Comparison of ENCODE assay signal across 8 cellular contexts in the genomic region with DNA sequence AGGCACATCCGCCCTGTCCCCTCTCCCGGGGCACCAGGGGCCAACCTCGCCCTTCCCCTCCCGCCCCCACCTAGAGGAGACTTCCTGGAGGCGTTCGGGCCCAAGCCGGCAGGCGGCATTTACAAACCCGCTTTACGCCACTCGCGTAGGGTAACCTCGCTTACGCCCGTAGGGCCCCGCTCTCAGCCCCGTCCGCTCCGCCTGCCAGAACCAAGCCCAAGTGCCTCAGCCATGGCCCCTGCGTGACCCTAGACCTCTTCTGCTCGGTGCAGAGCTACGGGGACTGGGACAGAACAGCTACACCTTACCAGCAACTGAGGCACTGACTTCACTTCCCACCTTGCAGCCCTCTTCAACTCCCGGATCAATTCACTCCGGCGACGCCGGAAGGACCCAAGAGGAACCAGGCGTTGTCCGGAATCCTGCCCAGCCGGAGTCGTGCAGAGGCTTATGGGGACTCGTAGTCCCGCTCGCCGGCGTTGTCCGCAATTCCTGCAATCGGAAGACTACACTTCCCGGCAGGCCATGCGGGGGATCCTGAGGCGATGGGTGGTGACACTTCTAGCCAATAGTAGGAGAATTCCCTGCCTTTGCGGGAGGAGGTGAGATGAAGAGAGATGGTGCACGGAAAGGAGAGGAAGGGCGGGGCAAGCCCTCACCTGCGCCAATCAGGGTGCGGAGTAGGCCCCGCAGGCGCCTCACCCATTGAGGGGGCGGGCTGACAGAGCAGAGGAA. TPM values are rescaled to one million over a fixed set of nuclear protein-coding genes. Genes with fewer than 3 reads are reported as not detected.
DNase-seq lines count a peak whose midpoint lies in the region; ATAC-seq, FAIRE-seq and TF ChIP-seq lines count a peak whose summit lies in the region.

Gene PDCD10 (minus strand): TSS at position 395 of the 735 bp plus-strand sequence. CDS start 14,735 bp downstream, outside the sequence.

- peak; percentile 93 to 94 for ATAC-seq in A549
- ATAC-seq in GM18858 (IDR thresholded peaks at IDR 0.05; ENCODE audit: unreplicated experiment): peak; percentile 88
- ATAC-seq in HG03066 (IDR thresholded peaks at IDR 0.05; ENCODE audit: low read depth, unreplicated experiment): peak; percentile 82
- peak; percentile 99 for ATAC-seq in sciatic nerve

- 4% methylated on average over 31 of the region's 49 CpGs for WGBS in A549 (ENCODE audit: missing lambda C conversion rate)

- CTCF ChIA-PET in A549 (lab: Yijun Ruan, JAX): no interaction called here

- TF ChIP-seq CTCF in A549 (IDR thresholded peaks at IDR 0.05): no peak
- TF ChIP-seq CTCF in brain (conservative IDR thresholded peaks at IDR 0.05): no peak

- peak within 1 kb of the TSS; percentile 82 for H3K4me3 ChIP-seq in A549

- H3K9me3 Mint-ChIP-seq in brain: no peaks in the 10 kb centered on the region

- intact Hi-C loops in sciatic nerve (cut with DNase I): no loop called here

- POLR2A ChIA-PET in A549 (lab: Yijun Ruan, JAX): interaction anchor here (1.1 to 1.5 kb wide), 2 partner anchors 79 to 127 kb away, joined by 5 to 8 read pairs; no protein-coding TSS in a partner anchor

- no peak for TF ChIP-seq EP300 in A549 (IDR thresholded peaks at IDR 0.05)

- H3K4me2 ChIP-seq in A549: peak within 1 kb of the TSS; percentile 93

- peak within 1 kb of the TSS; percentile 88 to 94 for H3K27ac ChIP-seq in A549

- H3K9me3 ChIP-seq in A549: no peaks in the 10 kb centered on the region

- peaks cover 37% of the 10 kb centered on the region for H3K4me1 ChIP-seq in A549

- DNase-seq in A549 (ENCODE audit: low read depth in 1 of 2, low spot score in 1 of 2) (peak; percentile 53 to 97), NCI-H2107 treated with DMSO at 0.1 percent for 48 hours (lab: John Stamatoyannopoulos, UW; ENCODE audit: unreplicated experiment) (peak; percentile 100), iPS DF 19.7 (ENCODE audit: low read depth, low spot score) (peak; percentile 99), sciatic nerve (ENCODE audit: low spot score) (peak; percentile 97)

- H3K27me3 Mint-ChIP-seq in brain: peaks cover 16% of the 10 kb centered on the region

- no peaks in the 10 kb centered on the region for H3K36me3 Mint-ChIP-seq in brain

- peaks cover 11% of the 10 kb centered on the region for H3K4me1 Mint-ChIP-seq in brain

- TF ChIP-seq RAD21 in A549 (conservative IDR thresholded peaks at IDR 0.05 in 1 of 2, IDR thresholded peaks at IDR 0.05 in 1 of 2): no peak

- peak; percentile 68 for TF ChIP-seq POLR2A in A549 (IDR thresholded peaks at IDR 0.05; ENCODE audit: low read length)

- FAIRE-seq in A549 (lab: Jason Lieb, UNC) (no peak), TTC549 (lab: Jason Lieb, UNC) (peak; percentile 94)

- no peak within 1 kb of the TSS for H3K27ac Mint-ChIP-seq in brain

- no peak within 1 kb of the TSS for H3K4me3 Mint-ChIP-seq in brain

TF ChIP-seq in A549, 52 proteins besides CTCF, POLR2A, EP300 and RAD21:
- TF ChIP-seq BCL3 (IDR thresholded peaks at IDR 0.05) (peak; percentile 49; the same call in 1 of the 3 replicates), HEYL (CRISPR knock-in tag; IDR thresholded peaks at IDR 0.05) (no peak), EHMT2 (IDR thresholded peaks at IDR 0.05; ENCODE audit: low read depth) (no peak), JUN (IDR thresholded peaks at IDR 0.05) (peak; percentile 35 to 60; a peak in 2 of 5 replicates), MAFK (IDR thresholded peaks at IDR 0.05; ENCODE audit: partially characterized antibody) (no peak), JUNB (IDR thresholded peaks at IDR 0.05) (no peak)
- TF ChIP-seq, protein P1, sequence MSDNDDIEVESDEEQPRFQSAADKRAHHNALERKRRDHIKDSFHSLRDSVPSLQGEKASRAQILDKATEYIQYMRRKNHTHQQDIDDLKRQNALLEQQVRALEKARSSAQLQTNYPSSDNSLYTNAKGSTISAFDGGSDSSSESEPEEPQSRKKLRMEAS (IDR thresholded peaks at IDR 0.05): peak; percentile 59

RNA-seq across cellular contexts. Expression of gene PDCD10, which starts in this region (rescaled TPM):
- 73.6 and 100 TPM in 2 replicates for polyA plus RNA-seq in A549 (2011; rRNA removed)
- 21.8 and 24.9 TPM in 2 replicates for polyA plus RNA-seq in A549 (2012; cell fraction: cytosol; rRNA removed)
- 6.8 and 9.9 TPM in 2 replicates for polyA plus RNA-seq in A549 (2012; cell fraction: nucleus; rRNA removed)
- polyA plus RNA-seq in A549 (2017; fragmentation: RNase III; extraction: RNeasy Plus Mini Kit Qiagen cat#74134 plus additional on column Dnase treatment): 46.0 to 55.8 TPM (median 53.7 TPM) in 3 replicates
- 10.0 and 10.5 TPM in 2 replicates for polyA minus RNA-seq in A549 (2011; rRNA and poly(A)+ RNA removed)
- 14.1 TPM for polyA plus RNA-seq in brain (ENCODE audit: insufficient read depth, low read depth, low replicate concordance)
- 50.3 TPM for total RNA-seq in sciatic nerve

Comparison
In these comparisons a context has a peak if more than half of its experiments do, and no peak if none do; other contexts are left out.
1. Peak in every context shown above with its lines: DNase-seq, ATAC-seq, H3K4me3 ChIP-seq and H3K27ac ChIP-seq.